ENCODE assay signal across 8 cellular contexts in genomic region chr6:125791820-125792165, GRCh38. TPM values are rescaled to one million over a fixed set of nuclear protein-coding genes. Genes with fewer than 3 reads are reported as not detected.
DNase-seq lines count a peak whose midpoint lies in the region; ATAC-seq and TF ChIP-seq lines count a peak whose summit lies in the region.

No MANE protein-coding gene starts in this region.

- peak overlapping the region; percentile 78 for H3K4me2 ChIP-seq in MM.1S (ENCODE audit: low read depth, low read length)

- H3K4me1 ChIP-seq in CD4-positive, CD25-positive, alpha-beta regulatory T cell (ENCODE audit: control insufficient read depth, insufficient read depth, low read length, poor library complexity, severe bottlenecking) = peaks cover 53% of the 10 kb centered on the region
- peaks cover 17% of the 10 kb centered on the region for H3K4me1 ChIP-seq in MM.1S (ENCODE audit: low read length)
- peaks cover 8% of the 10 kb centered on the region for H3K4me1 ChIP-seq in ectodermal cell (ENCODE audit: control insufficient read depth, insufficient read depth, low read length)
- H3K4me1 ChIP-seq in neuron (ENCODE audit: insufficient read depth, low read length) = peaks cover 19% of the 10 kb centered on the region

- ATAC-seq in CD4-positive, CD25-positive, alpha-beta regulatory T cell (ENCODE audit: low read depth in 2 of 2) = no peak
- ATAC-seq in HG03432 (IDR thresholded peaks at IDR 0.05; ENCODE audit: unreplicated experiment) (no peak), left colon (no peak)

- H3K79me2 ChIP-seq in MM.1S (ENCODE audit: low read length) = 0 out of 2 replicates have a peak, but pooled peaks cover 9% of the 10 kb centered on the region

- no peaks in the 10 kb centered on the region for H4K20me1 ChIP-seq in MM.1S (ENCODE audit: insufficient read depth, low read length)

- no peaks in the 10 kb centered on the region for H3K27me3 Mint-ChIP-seq in CD4-positive, CD25-positive, alpha-beta regulatory T cell

- peaks cover 8% of the 10 kb centered on the region for H3K36me3 Mint-ChIP-seq in CD4-positive, CD25-positive, alpha-beta regulatory T cell

- H3F3A ChIP-seq in MM.1S (ENCODE audit: insufficient read depth, low read length) = peaks cover 25% of the 10 kb centered on the region

- peak overlapping the region; percentile 90 for H3K27ac ChIP-seq in CD4-positive, CD25-positive, alpha-beta regulatory T cell (ENCODE audit: insufficient read depth, low read length, poor library complexity, severe bottlenecking)
- H3K27ac ChIP-seq in MM.1S (ENCODE audit: low read length) (no peak overlapping the region), ectodermal cell (ENCODE audit: insufficient read depth, low read depth, low read length, poor library complexity, severe bottlenecking) (no peak overlapping the region)

- no peaks in the 10 kb centered on the region for H3K9me3 ChIP-seq in CD4-positive, CD25-positive, alpha-beta regulatory T cell (ENCODE audit: control insufficient read depth in 2 of 2, low read length in 2 of 2)
- H3K9me3 ChIP-seq in MM.1S (replicated peaks; ENCODE audit: insufficient read depth, low read length) = no peaks in the 10 kb centered on the region
- H3K9me3 ChIP-seq in ectodermal cell (ENCODE audit: control insufficient read depth, low read length) = no peaks in the 10 kb centered on the region
- no peaks in the 10 kb centered on the region for H3K9me3 ChIP-seq in neuron (ENCODE audit: low read length)

- H3K27me3 ChIP-seq in CD4-positive, CD25-positive, alpha-beta regulatory T cell (ENCODE audit: control insufficient read depth, insufficient read depth, low read length) = no peaks in the 10 kb centered on the region
- H3K27me3 ChIP-seq in MM.1S (replicated peaks; ENCODE audit: insufficient read depth, low read length) = no peaks in the 10 kb centered on the region
- peaks cover 8% of the 10 kb centered on the region for H3K27me3 ChIP-seq in ectodermal cell (ENCODE audit: control insufficient read depth, insufficient read depth, low read length, poor library complexity, severe bottlenecking)
- H3K27me3 ChIP-seq in neuron (ENCODE audit: insufficient read depth, low read length) = no peaks in the 10 kb centered on the region

- H2AFZ ChIP-seq in MM.1S (ENCODE audit: low read length) (no peak overlapping the region), neuron (ENCODE audit: low read depth, low read length) (no peak overlapping the region)

- TF ChIP-seq CTCF in MM.1S (IDR thresholded peaks at IDR 0.05; ENCODE audit: low read length) = no peak

- H3K9me2 ChIP-seq in MM.1S (replicated peaks; ENCODE audit: insufficient read depth, low read length) = no peaks in the 10 kb centered on the region

- DNase-seq in CD4-positive, CD25-positive, alpha-beta regulatory T cell = no peak
- no peak for DNase-seq in MM.1S
- DNase-seq in activated CD4-positive, CD25-positive, alpha-beta regulatory T cell (lab: John Stamatoyannopoulos, UW) = no peak
- DNase-seq in HK-2 (ENCODE audit: unreplicated experiment) = no peak
- DNase-seq in left colon = no peak

- H3K9ac ChIP-seq in MM.1S (ENCODE audit: low read length) = no peak overlapping the region

- peak overlapping the region; percentile 82 to 91 (median 91) for H3K27ac Mint-ChIP-seq in CD4-positive, CD25-positive, alpha-beta regulatory T cell

- H3K9me3 Mint-ChIP-seq in CD4-positive, CD25-positive, alpha-beta regulatory T cell = no peaks in the 10 kb centered on the region

- H3K4me3 ChIP-seq in CD4-positive, CD25-positive, alpha-beta regulatory T cell (ENCODE audit: low read depth, low read length) = peak overlapping the region; percentile 96
- H3K4me3 ChIP-seq in MM.1S (ENCODE audit: low read length) (peak overlapping the region; percentile 97), ectodermal cell (ENCODE audit: insufficient read depth, low read depth, low read length) (peak overlapping the region; percentile 80), neuron (ENCODE audit: low read length) (peak overlapping the region; percentile 68)

- H3K36me3 ChIP-seq in CD4-positive, CD25-positive, alpha-beta regulatory T cell (ENCODE audit: control insufficient read depth, insufficient read depth, low read length) = no peaks in the 10 kb centered on the region
- H3K36me3 ChIP-seq in MM.1S (replicated peaks; ENCODE audit: insufficient read depth, low read length) = no peaks in the 10 kb centered on the region
- no peaks in the 10 kb centered on the region for H3K36me3 ChIP-seq in ectodermal cell (ENCODE audit: control insufficient read depth, insufficient read depth, low read length)
- no peaks in the 10 kb centered on the region for H3K36me3 ChIP-seq in neuron (ENCODE audit: insufficient read depth, low read length)

- H3K4me3 Mint-ChIP-seq in CD4-positive, CD25-positive, alpha-beta regulatory T cell = peak overlapping the region; percentile 94 to 98 (median 96)

- intact Hi-C loops in left colon (cut with DNase I, micrococcal nuclease) = no loop called here

- peaks cover 29 to 58% (median 43%) of the 10 kb centered on the region in 4 donors for H3K4me1 Mint-ChIP-seq in CD4-positive, CD25-positive, alpha-beta regulatory T cell

RNA-seq across cellular contexts. Expression of gene NCOA7, which starts 1.0 kb away (rescaled TPM):
- total RNA-seq in CD4-positive, CD25-positive, alpha-beta regulatory T cell = 41.9 TPM
- polyA plus RNA-seq in CD4-positive, CD25-positive, alpha-beta regulatory T cell = 10 to 100 TPM; 12.6 to 16.5 (median 13.9) TPM
- 5.0 TPM for polyA plus RNA-seq in ectodermal cell (2013, experiment 1 of 4)
- polyA plus RNA-seq in ectodermal cell (2013, experiment 2 of 4) = 7.7 TPM
- polyA plus RNA-seq in ectodermal cell (2013, experiment 3 of 4) = 4.2 TPM
- polyA plus RNA-seq in ectodermal cell (2013, experiment 4 of 4) = 5.1 TPM
- 10 to 100 TPM; 25.6 to 39.2 TPM for total RNA-seq in left colon

RNA-seq across cellular contexts. Expression of gene HEY2, which starts 42.4 kb away (rescaled TPM):
- total RNA-seq in CD4-positive, CD25-positive, alpha-beta regulatory T cell = not detected
- under 1 TPM in 3 of 4 donors, not detected in 1; 0.34 to 0.39 (median 0.38) TPM for polyA plus RNA-seq in CD4-positive, CD25-positive, alpha-beta regulatory T cell
- 2.9 TPM for polyA plus RNA-seq in ectodermal cell (2013, experiment 1 of 4)
- polyA plus RNA-seq in ectodermal cell (2013, experiment 2 of 4) = 2.9 TPM
- polyA plus RNA-seq in ectodermal cell (2013, experiment 3 of 4) = 1.5 TPM
- polyA plus RNA-seq in ectodermal cell (2013, experiment 4 of 4) = 2.1 TPM
- total RNA-seq in left colon = 1 to 10 TPM in 1 of 2 donors, under 1 TPM in 1; 0.76 to 1.3 TPM
